Comparison of ENCODE assay signal across 9 cellular contexts in the genomic region with DNA sequence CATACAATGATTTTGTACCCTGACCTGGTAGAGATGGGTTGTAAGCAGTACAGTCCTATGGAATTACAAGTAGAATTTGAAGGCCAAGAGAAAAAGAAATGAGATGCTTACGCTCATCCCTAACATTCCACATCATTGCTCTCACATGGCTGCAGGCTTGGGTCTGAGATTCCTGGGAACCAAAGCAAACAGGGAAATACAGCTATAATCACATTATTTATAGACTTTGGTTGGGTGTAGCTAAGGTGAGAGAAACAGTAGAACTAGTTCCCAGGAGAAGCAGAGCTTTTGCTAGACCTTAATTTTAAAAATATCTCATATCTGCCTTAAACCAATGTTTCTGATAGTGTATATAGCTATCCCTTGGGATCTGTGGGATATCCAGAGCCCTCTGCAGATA.
"Had no signal": no experiment of that assay in that cellular context is flagged by ENCODE, and none has a peak within 500 bp of the region (broad histone marks: within the 10 kb centered on the region; RNA-seq: fewer than 3 reads in every experiment).

No MANE protein-coding gene starts in this region.

- H3K36me3 ChIP-seq: HAP-1 had no signal

- H3K4me3 ChIP-seq: GM23248, HAP-1 had no signal

- H2AFZ ChIP-seq: GM23248 had no signal

- H3K4me1 ChIP-seq: HAP-1 had no signal

- H3K9ac ChIP-seq: GM23248 had no signal

- H3K9me3 ChIP-seq: HAP-1 had no signal

- DNase-seq: GM23248, GOT3, H7, HFFc6 had no signal

- ATAC-seq: HCT116, HepG2 had no signal

- H3K27ac ChIP-seq: GM23248, HL-60 had no signal

- H3K4me3 Mint-ChIP-seq: HFFc6, IgD-negative memory B cell had no signal

- H3K4me1 Mint-ChIP-seq: IgD-negative memory B cell had no signal

- H3K27ac Mint-ChIP-seq: HFFc6, IgD-negative memory B cell had no signal

- H3K36me3 Mint-ChIP-seq: IgD-negative memory B cell had no signal
